Comparison of ENCODE assay signal across 14 cellular contexts in the genomic region with DNA sequence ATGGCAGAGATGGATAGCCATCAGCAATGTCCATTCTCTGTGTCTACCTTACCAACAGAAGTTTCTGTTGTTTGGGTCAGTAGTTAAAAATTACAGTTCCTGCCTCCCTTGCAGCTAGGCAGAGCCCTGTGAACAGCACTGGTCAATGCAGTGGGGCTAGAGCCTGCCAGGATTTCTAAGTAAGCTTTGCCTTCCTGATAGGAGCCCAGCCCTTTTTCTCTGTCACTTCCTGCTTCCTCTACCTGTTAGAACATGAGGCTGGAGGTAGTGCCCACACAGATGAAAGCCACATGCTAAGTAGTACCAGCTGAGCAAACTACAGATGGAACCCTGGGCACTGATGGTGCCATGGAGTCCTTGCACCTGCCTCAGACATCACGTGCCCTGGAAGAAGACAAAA.
"Had no signal": no experiment of that assay in that cellular context is flagged by ENCODE, and none has a peak within 500 bp of the region (broad histone marks: within the 10 kb centered on the region; RNA-seq: fewer than 3 reads in every experiment).

No MANE protein-coding gene starts in this region.

- H3K27me3 Mint-ChIP-seq: stimulated activated naive CD8-positive, alpha-beta T cell treated with anti-CD3 and anti-CD28 coated beads, Interleukin-15, Interleukin-2, amounts not matched to agents 100 ng/mL and 50 ng/mL, for 24 hours had no signal

- H3K4me3 ChIP-seq: body of pancreas, lung, prostate gland, upper lobe of left lung had no signal

- H3K9me3 ChIP-seq: body of pancreas, prostate gland, upper lobe of left lung had no signal

- H3K27ac ChIP-seq: body of pancreas, prostate gland had no signal

- H3K9me3 Mint-ChIP-seq: activated naive CD4-positive, alpha-beta T cell treated with anti-CD3 and anti-CD28 coated beads, Interleukin-2, amount 50 U/mL, for 24 hours had no signal

- H3K27me3 ChIP-seq: body of pancreas, upper lobe of left lung had no signal

- H3K4me3 Mint-ChIP-seq: activated naive CD4-positive, alpha-beta T cell treated with anti-CD3 and anti-CD28 coated beads, Interleukin-2, amount 50 U/mL, for 24 hours; naive thymus-derived CD8-positive, alpha-beta T cell; stimulated activated naive CD8-positive, alpha-beta T cell treated with anti-CD3 and anti-CD28 coated beads, Interleukin-15, Interleukin-2, amounts not matched to agents 100 ng/mL and 50 ng/mL, for 24 hours had no signal

- DNase-seq: activated CD4-positive, alpha-beta T cell treated with anti-CD3 and anti-CD28 coated beads, Interleukin-2, amount 50 U/mL, for 1 hour; activated effector memory CD4-positive, alpha-beta T cell treated with Interleukin-2 at 50 U/mL for 16 hours; activated T-cell treated with anti-CD3 and anti-CD28 coated beads, Interleukin-2, amount 50 U/mL, for 1 hour; amniotic stem cell; body of pancreas; dermis blood vessel endothelial cell; naive thymus-derived CD8-positive, alpha-beta T cell; stimulated activated CD4-positive, alpha-beta T cell treated with anti-CD3 and anti-CD28 coated beads, Interleukin-2, amount 100 ng/mL, for 48 hours; upper lobe of left lung had no signal

- H3K27ac Mint-ChIP-seq: activated naive CD4-positive, alpha-beta T cell treated with anti-CD3 and anti-CD28 coated beads, Interleukin-2, amount 50 U/mL, for 24 hours; stimulated activated naive CD8-positive, alpha-beta T cell treated with anti-CD3 and anti-CD28 coated beads, Interleukin-15, Interleukin-2, amounts not matched to agents 100 ng/mL and 50 ng/mL, for 24 hours had no signal

- ATAC-seq: body of pancreas; naive thymus-derived CD8-positive, alpha-beta T cell; sciatic nerve had no signal

- H3K36me3 ChIP-seq: prostate gland, upper lobe of left lung had no signal
